1 cellular context compared by ENCODE assay signal in genomic region chr19:47618771-47619170, GRCh38.
TF ChIP-seq lines count a peak whose summit lies in the region.

No MANE protein-coding gene starts in this region.

TF ChIP-seq in WTC11, 78 proteins besides CTCF, POLR2A, EP300 and RAD21 (continued from another document):
- TF ChIP-seq AFF4 (CRISPR knock-in tag; IDR thresholded peaks at IDR 0.05; ENCODE audit: borderline replicate concordance) (no peak), ZBTB21 (CRISPR knock-in tag; IDR thresholded peaks at IDR 0.05; ENCODE audit: borderline replicate concordance) (no peak), ZSCAN18 (CRISPR knock-in tag; IDR thresholded peaks at IDR 0.05) (no peak), ATF1 (CRISPR knock-in tag; IDR thresholded peaks at IDR 0.05) (no peak), CREB1 (CRISPR knock-in tag; IDR thresholded peaks at IDR 0.05) (no peak), TCF7 (CRISPR knock-in tag; IDR thresholded peaks at IDR 0.05; ENCODE audit: low read depth) (no peak), ZNF671 (CRISPR knock-in tag; IDR thresholded peaks at IDR 0.05) (no peak), TEAD4 (CRISPR knock-in tag; IDR thresholded peaks at IDR 0.05) (no peak), FOXJ3 (CRISPR knock-in tag; IDR thresholded peaks at IDR 0.05; ENCODE audit: borderline replicate concordance) (no peak), NR1H2 (CRISPR knock-in tag; IDR thresholded peaks at IDR 0.05) (no peak), CBFB (CRISPR knock-in tag; IDR thresholded peaks at IDR 0.05; ENCODE audit: low read depth) (no peak), NFATC4 (CRISPR knock-in tag; IDR thresholded peaks at IDR 0.05) (no peak)
- TF ChIP-seq, protein P1, sequence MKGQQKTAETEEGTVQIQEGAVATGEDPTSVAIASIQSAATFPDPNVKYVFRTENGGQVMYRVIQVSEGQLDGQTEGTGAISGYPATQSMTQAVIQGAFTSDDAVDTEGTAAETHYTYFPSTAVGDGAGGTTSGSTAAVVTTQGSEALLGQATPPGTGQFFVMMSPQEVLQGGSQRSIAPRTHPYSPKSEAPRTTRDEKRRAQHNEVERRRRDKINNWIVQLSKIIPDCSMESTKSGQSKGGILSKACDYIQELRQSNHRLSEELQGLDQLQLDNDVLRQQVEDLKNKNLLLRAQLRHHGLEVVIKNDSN (CRISPR knock-in tag; IDR thresholded peaks at IDR 0.05) = no peak
- TF ChIP-seq, protein P2, sequence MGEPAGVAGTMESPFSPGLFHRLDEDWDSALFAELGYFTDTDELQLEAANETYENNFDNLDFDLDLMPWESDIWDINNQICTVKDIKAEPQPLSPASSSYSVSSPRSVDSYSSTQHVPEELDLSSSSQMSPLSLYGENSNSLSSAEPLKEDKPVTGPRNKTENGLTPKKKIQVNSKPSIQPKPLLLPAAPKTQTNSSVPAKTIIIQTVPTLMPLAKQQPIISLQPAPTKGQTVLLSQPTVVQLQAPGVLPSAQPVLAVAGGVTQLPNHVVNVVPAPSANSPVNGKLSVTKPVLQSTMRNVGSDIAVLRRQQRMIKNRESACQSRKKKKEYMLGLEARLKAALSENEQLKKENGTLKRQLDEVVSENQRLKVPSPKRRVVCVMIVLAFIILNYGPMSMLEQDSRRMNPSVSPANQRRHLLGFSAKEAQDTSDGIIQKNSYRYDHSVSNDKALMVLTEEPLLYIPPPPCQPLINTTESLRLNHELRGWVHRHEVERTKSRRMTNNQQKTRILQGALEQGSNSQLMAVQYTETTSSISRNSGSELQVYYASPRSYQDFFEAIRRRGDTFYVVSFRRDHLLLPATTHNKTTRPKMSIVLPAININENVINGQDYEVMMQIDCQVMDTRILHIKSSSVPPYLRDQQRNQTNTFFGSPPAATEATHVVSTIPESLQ (CRISPR knock-in tag; IDR thresholded peaks at IDR 0.05) = no peak
